Comparison of ENCODE assay signal across 17 cellular contexts in the genomic region with DNA sequence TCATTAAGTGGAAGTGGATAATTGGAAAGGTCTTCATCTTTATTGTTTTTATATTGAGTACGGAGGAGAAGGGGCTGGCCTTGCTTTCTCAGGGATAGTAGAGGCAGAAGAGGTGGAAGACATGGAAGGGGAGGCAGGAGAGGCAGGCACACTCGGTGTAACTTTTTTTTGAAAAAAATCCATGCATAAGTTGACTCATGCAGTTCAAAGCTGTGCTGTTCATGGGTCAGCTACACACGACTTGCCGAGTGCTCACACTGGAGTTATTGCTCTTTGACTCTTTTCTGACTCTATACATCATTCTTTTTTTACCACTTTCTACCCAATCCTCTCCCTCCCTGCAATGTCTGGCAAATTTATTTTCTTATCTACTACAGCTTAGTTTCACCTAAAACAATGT.
A peak's percentile ranks its signal among the peaks of the same experiment; 100 is the strongest.
DNase-seq lines count a peak whose midpoint lies in the region; ATAC-seq and TF ChIP-seq lines count a peak whose summit lies in the region.
"Had no signal": no experiment of that assay in that cellular context is flagged by ENCODE, and none has a peak within 500 bp of the region (broad histone marks: within the 10 kb centered on the region; RNA-seq: fewer than 3 reads in every experiment).

No MANE protein-coding gene starts in this region.

- intact Hi-C loops in mammary epithelial cell (cut with micrococcal nuclease) (no loop called here), breast epithelium (cut with DNase I; ENCODE audit: low total_unique reads) (no loop called here)

- H3K27me3 ChIP-seq in mammary epithelial cell (ENCODE audit: insufficient read depth, low read length) (no peaks in the 10 kb centered on the region), breast epithelium (no peaks in the 10 kb centered on the region)

- 46% methylated on average over 4 of the region's 4 CpGs for WGBS in mammary epithelial cell (ENCODE audit: low coverage, missing lambda C conversion rate)
- WGBS in mesodermal cell (ENCODE audit: insufficient coverage in 2 of 2), 2 experiments = 91 to 94% methylated on average over 4 of the region's 4 CpGs

- no TSS peak for BruUV-seq in mammary epithelial cell (replicated peaks; lab: Mats Ljungman, UMichigan)

- in situ Hi-C loops in mammary epithelial cell (cut with MboI; ENCODE audit: low sequenced_read_pairs in 2 of 2) = no loop called here

- ATAC-seq in GM21515 (IDR thresholded peaks at IDR 0.05; ENCODE audit: unreplicated experiment) (no peak), GM18511 (IDR thresholded peaks at IDR 0.05; ENCODE audit: unreplicated experiment) (no peak)

- no peaks in the 10 kb centered on the region for H4K20me1 ChIP-seq in mammary epithelial cell (ENCODE audit: insufficient read depth, low read length)

- H3K4me1 ChIP-seq in mammary epithelial cell (ENCODE audit: insufficient read depth, low read length) = peaks cover 51% of the 10 kb centered on the region
- peaks cover 6 to 8% of the 10 kb centered on the region in 2 donors for H3K4me1 ChIP-seq in breast epithelium
- H3K4me1 ChIP-seq in mesodermal cell (ENCODE audit: control insufficient read depth, insufficient read depth, low read length, poor library complexity, severe bottlenecking) = peaks cover 4% of the 10 kb centered on the region

- CTCF ChIA-PET in mammary epithelial cell (lab: Charles Lee; ENCODE audit: low non-redundant PET) = no interaction called here

- no peak for TF ChIP-seq POLR2A in breast epithelium (IDR thresholded peaks at IDR 0.05)

- H3K36me3 ChIP-seq in mammary epithelial cell (ENCODE audit: insufficient read depth, low read length) = no peaks in the 10 kb centered on the region
- no peaks in the 10 kb centered on the region for H3K36me3 ChIP-seq in breast epithelium
- no peaks in the 10 kb centered on the region for H3K36me3 ChIP-seq in mesodermal cell (ENCODE audit: control insufficient read depth, insufficient read depth, low read length)

- no peaks in the 10 kb centered on the region for H3K79me2 ChIP-seq in mammary epithelial cell (ENCODE audit: insufficient read depth, low read length)

- dilution Hi-C loops in mammary epithelial cell (cut with HindIII; ENCODE audit: low sequenced_read_pairs) = no loop called here

- TF ChIP-seq CTCF in mammary epithelial cell (conservative IDR thresholded peaks at IDR 0.05 in 1 of 2, IDR thresholded peaks at IDR 0.05 in 1 of 2; ENCODE audit: extremely low read depth in 1 of 2, insufficient read depth in 1 of 2, low read depth in 1 of 2, low read length in 2 of 2) (no peak), breast epithelium (IDR thresholded peaks at IDR 0.05) (no peak), epithelial cell of esophagus (IDR thresholded peaks at IDR 0.05; ENCODE audit: insufficient read depth, low read depth, low read length, missing control alignments) (no peak)

- no peak overlapping the region for H3K9ac ChIP-seq in mammary epithelial cell (ENCODE audit: insufficient read depth, low read length)

- no peaks in the 10 kb centered on the region for H3K9me3 ChIP-seq in mammary epithelial cell (replicated peaks; ENCODE audit: insufficient read depth, low read length)
- no peaks in the 10 kb centered on the region for H3K9me3 ChIP-seq in breast epithelium
- no peaks in the 10 kb centered on the region for H3K9me3 ChIP-seq in mesodermal cell (ENCODE audit: control insufficient read depth, low read length)

- H3K4me2 ChIP-seq in mammary epithelial cell (ENCODE audit: insufficient read depth, low read depth, low read length) = no peak overlapping the region

- H3K27ac ChIP-seq in mammary epithelial cell (ENCODE audit: insufficient read depth, low read depth, low read length) (peak overlapping the region; percentile 56), breast epithelium (peak overlapping the region in 1 of 2 donors; percentile 50), mesodermal cell (ENCODE audit: low read depth, low read length, severe bottlenecking) (peak overlapping the region; percentile 17)
- H3K27ac ChIP-seq: 22Rv1 had no signal

- H3K4me3 ChIP-seq in mammary epithelial cell (replicated peaks in 1 of 3; ENCODE audit: insufficient read depth in 1 of 3, low read depth in 2 of 3, low read length in 3 of 3) = no peak overlapping the region
- H3K4me3 ChIP-seq in breast epithelium = no peak overlapping the region
- H3K4me3 ChIP-seq in epithelial cell of esophagus (ENCODE audit: low read length) = no peak overlapping the region
- H3K4me3 ChIP-seq in mesodermal cell (ENCODE audit: extremely low read depth, insufficient read depth, low read length, poor library complexity, severe bottlenecking) = no peak overlapping the region

- H2AFZ ChIP-seq in mammary epithelial cell (ENCODE audit: low read depth, low read length) = peak overlapping the region; percentile 50

- DNase-seq in mammary epithelial cell (peak; percentile 43), breast epithelium (ENCODE audit: low spot score in 2 of 2) (no peak), epithelial cell of esophagus (ENCODE audit: low read depth) (peak; percentile 38), SHP77 (lab: John Stamatoyannopoulos, UW) (no peak), MV-4-11 (lab: John Stamatoyannopoulos, UW) (no peak)
- DNase-seq: AML-193; DMS 273 treated with DMSO at 0.1 percent for 48 hours; GF-D8; KBM-7; NCI-H1694 treated with DMSO at 0.1 percent for 48 hours; NCI-H748 treated with DMSO at 0.1 percent for 48 hours; NK-92 treated with Interleukin-12 subunit alpha and Interleukin-12 subunit beta, amount 100 ng/mL, for 24 hours; SIG-M5 had no signal

Comparison
In these comparisons a context has a peak if more than half of its experiments do, and no peak if none do; other contexts are left out.
1. DNase-seq: peak in mammary epithelial cell (single experiment) and epithelial cell of esophagus (single experiment); none in breast epithelium (0 of 2), SHP77 (0 of 2) and MV-4-11 (single experiment).